In genomic region chr16:69593756-69594155, GRCh38 we compare ENCODE assay signal across 17 cellular contexts. TPM values are rescaled to one million over a fixed set of nuclear protein-coding genes. Genes with fewer than 3 reads are reported as not detected.
DNase-seq lines count a peak whose midpoint lies in the region; ATAC-seq, FAIRE-seq and TF ChIP-seq lines count a peak whose summit lies in the region.
"Had no signal": no experiment of that assay in that cellular context is flagged by ENCODE, and none has a peak within 500 bp of the region (broad histone marks: within the 10 kb centered on the region; RNA-seq: fewer than 3 reads in every experiment).

No MANE protein-coding gene starts in this region.

- ATAC-seq in left lobe of liver (peak; percentile 53), pancreas (peak in 3 of 4 donors; percentile 31 to 46 (median 45)), HG02938 (IDR thresholded peaks at IDR 0.05; ENCODE audit: unreplicated experiment) (no peak), GM21737 (IDR thresholded peaks at IDR 0.05; ENCODE audit: unreplicated experiment) (no peak)
- ATAC-seq: GM23338 had no signal

- DNase-seq in GM23248 (no peak), left lobe of liver (ENCODE audit: low spot score) (no peak), pancreas (no peak), SKM-1 treated with dmso at 0.1 percent for 144 hours (lab: John Stamatoyannopoulos, UW; ENCODE audit: unreplicated experiment) (no peak), G401 (ENCODE audit: low spot score) (no peak)
- DNase-seq: 8988T; ACHN; CD4-positive, CD25-positive, alpha-beta regulatory T cell; DMS79; GF-D8; H7 had no signal

- H3K9ac ChIP-seq in GM23248, result no peak overlapping the region
- H3K9ac ChIP-seq: BLaER1 treated with 17β-estradiol and CSF1 and Interleukin-3, amounts not matched to agents 10 nM and 100 nM had no signal

- in situ Hi-C loops in GM23248 (cut with MboI), result no loop called here
- in situ Hi-C loops in G401 (cut with HindIII; ENCODE audit: low sequenced_read_pairs), result no loop called here

- H3K9me2 ChIP-seq in GM23248 (ENCODE audit: insufficient read depth), result no peaks in the 10 kb centered on the region

- WGBS in GM23248 (ENCODE audit: low coverage in 1 of 2, low lambda C conversion rate in 2 of 2, missing lambda C conversion rate in 2 of 2), 2 experiments, result 98 to 100% methylated on average over 3 of the region's 3 CpGs
- 73 to 81% methylated on average over 3 of the region's 3 CpGs for WGBS in pancreas, 2 donors

- H3K27ac ChIP-seq in GM23248 (peak overlapping the region; percentile 4; the same call in 1 of the 2 replicates), pancreas (no peak overlapping the region)
- H3K27ac ChIP-seq: BLaER1 treated with 17β-estradiol and CSF1 and Interleukin-3, amounts not matched to agents 10 nM and 100 nM had no signal

- no peaks in the 10 kb centered on the region; the same call in 1 of the 2 replicates for H4K20me1 ChIP-seq in GM23248 (ENCODE audit: insufficient read depth)

- no peak overlapping the region for H2AFZ ChIP-seq in GM23248
- H2AFZ ChIP-seq: GM23338 had no signal

- H3K79me2 ChIP-seq in GM23248 (ENCODE audit: insufficient read depth), result peaks cover 100% of the 10 kb centered on the region

- no peak overlapping the region for H3K4me3 ChIP-seq in GM23248
- H3K4me3 ChIP-seq in pancreas, result no peak overlapping the region
- H3K4me3 ChIP-seq: BLaER1 treated with 17β-estradiol and CSF1 and Interleukin-3, amounts not matched to agents 10 nM and 100 nM; GM23338 had no signal

- peaks cover 33% of the 10 kb centered on the region for H3F3A ChIP-seq in GM23248 (ENCODE audit: insufficient read depth)

- FAIRE-seq in islet of Langerhans (lab: Jason Lieb, UNC) (peak; percentile 72), pancreas (lab: Jason Lieb, UNC) (no peak)
- FAIRE-seq: GM19239 had no signal

- TF ChIP-seq CTCF in pancreas (IDR thresholded peaks at IDR 0.05), result no peak

- H3K36me3 ChIP-seq in GM23248 (ENCODE audit: low read depth) (0 out of 2 replicates have a peak, but pooled peaks cover 3% of the 10 kb centered on the region), pancreas (no peaks in the 10 kb centered on the region)

- intact Hi-C loops in pancreas (cut with DNase I), result no loop called here

- H3K9me3 ChIP-seq in GM23248 (ENCODE audit: low read depth) (no peaks in the 10 kb centered on the region), pancreas (no peaks in the 10 kb centered on the region)

- no peaks in the 10 kb centered on the region for H3K27me3 ChIP-seq in GM23248 (replicated peaks; ENCODE audit: insufficient read depth)
- H3K27me3 ChIP-seq in pancreas, result no peaks in the 10 kb centered on the region
- H3K27me3 ChIP-seq: BLaER1 treated with 17β-estradiol and CSF1 and Interleukin-3, amounts not matched to agents 10 nM and 100 nM had no signal

- H3K4me1 ChIP-seq in GM23248 (ENCODE audit: insufficient read depth) (peaks cover 29% of the 10 kb centered on the region), pancreas (peaks cover 10 to 12% (median 11%) of the 10 kb centered on the region in 3 donors)

- H3K4me2 ChIP-seq in GM23248 (ENCODE audit: unreplicated experiment), result no peak overlapping the region
- H3K4me2 ChIP-seq: BLaER1 treated with 17β-estradiol and CSF1 and Interleukin-3, amounts not matched to agents 10 nM and 100 nM; GM23338 had no signal

RNA-seq across cellular contexts. Expression of gene NFAT5, which starts 28.0 kb away (rescaled TPM):
- total RNA-seq in GM23248 (2014; rRNA removed; shearing (Covaris generic)), result 9.8 and 16.2 TPM in 2 replicates
- polyA plus RNA-seq in GM23248 (2016; fragmentation: Nextera tagmentation; extraction: Ambion mirVana) (7.1 and 8.0 TPM in 2 replicates), pancreas (1 to 10 TPM; 3.7 to 4.7 TPM)
- total RNA-seq in left lobe of liver (10.0 TPM), pancreas (10 to 100 TPM; 11.2 to 23.6 (median 14.1) TPM)
- total RNA-seq in G401 (2014; rRNA removed; shearing (Covaris generic)), result 19.3 and 23.4 TPM in 2 replicates

Comparison
In these comparisons a context has a peak if more than half of its experiments do, and no peak if none do; other contexts are left out.
1. ATAC-seq: peak in left lobe of liver (single experiment) and pancreas (3 of 4); none in HG02938 (single experiment) and GM21737 (single experiment).